In the genomic region with DNA sequence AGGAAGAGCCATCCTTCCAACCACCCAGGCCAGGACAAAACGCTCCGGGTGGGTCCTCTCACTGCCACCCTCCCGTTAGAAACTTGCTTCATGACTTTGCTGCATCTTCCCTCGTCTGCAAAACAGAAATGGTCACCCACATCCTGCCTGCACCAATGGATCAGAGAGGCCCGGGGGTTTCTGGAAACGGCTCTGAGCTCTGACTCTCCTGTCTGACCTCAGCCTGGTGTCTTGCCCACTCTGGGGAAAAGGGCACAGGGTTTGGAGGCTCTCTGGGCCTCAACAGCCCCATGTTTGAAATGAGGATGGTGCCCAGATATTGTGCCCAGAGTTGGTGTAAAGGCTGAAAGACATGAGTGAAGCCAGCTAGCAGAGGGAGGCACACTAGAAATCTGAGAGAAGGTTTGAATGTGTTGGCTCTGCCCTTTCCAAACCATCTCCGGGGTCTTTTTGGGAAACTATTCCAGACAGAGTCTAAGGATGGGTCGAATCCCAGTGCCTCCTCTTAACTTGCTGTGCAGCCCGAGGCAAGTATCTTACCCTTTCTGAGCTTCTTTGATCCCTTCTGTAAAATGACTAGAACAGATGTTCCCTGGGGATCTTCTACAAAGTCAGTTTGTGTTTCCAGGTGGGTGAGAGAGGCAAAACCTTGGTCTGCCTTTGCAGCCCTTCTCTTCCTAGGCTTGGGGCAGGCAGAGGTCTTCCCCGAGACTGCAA, we compare ENCODE assay signal across 18 cellular contexts. TPM values are rescaled to one million over a fixed set of nuclear protein-coding genes. Genes with fewer than 3 reads are reported as not detected.
DNase-seq lines count a peak whose midpoint lies in the region; ATAC-seq, FAIRE-seq and TF ChIP-seq lines count a peak whose summit lies in the region.
"Had no signal": no experiment of that assay in that cellular context is flagged by ENCODE, and none has a peak within 500 bp of the region (broad histone marks: within the 10 kb centered on the region; RNA-seq: fewer than 3 reads in every experiment).

No MANE protein-coding gene starts in this region.

- H4K20me1 ChIP-seq in osteoblast (ENCODE audit: insufficient read depth, low read length): no peaks in the 10 kb centered on the region

- CTCF ChIA-PET in A549 (lab: Yijun Ruan, JAX) (interaction anchor here (0.7 to 2.9 kb wide), 23 partner anchors 8 to 263 kb away, joined by 3 to 19 read pairs (median 4); no protein-coding TSS in a partner anchor), Calu3 (lab: Charles Lee) (interaction anchor here (0.6 to 1.2 kb wide), 6 partner anchors 10 to 243 kb away, joined by 3 to 5 read pairs (median 3); no protein-coding TSS in a partner anchor)
- CTCF ChIA-PET in activated CD8-positive, alpha-beta T cell treated with anti-CD3 and anti-CD28 coated beads for 36 hours (lab: Charles Lee): interaction anchor here (0.8 to 3.2 kb wide), 33 partner anchors 8 to 572 kb away, joined by 3 to 32 read pairs (median 5); no protein-coding TSS in a partner anchor

- no peaks in the 10 kb centered on the region for H3K36me3 ChIP-seq in osteoblast (ENCODE audit: insufficient read depth, low read length)
- H3K36me3 ChIP-seq: HAP-1, MG63 had no signal

- POLR2A ChIA-PET in A549 (lab: Yijun Ruan, JAX): no interaction called here
- POLR2A ChIA-PET in activated CD8-positive, alpha-beta T cell treated with anti-CD3 and anti-CD28 coated beads for 36 hours (lab: Charles Lee): no interaction called here

- WGBS in A549 (ENCODE audit: missing lambda C conversion rate): 65% methylated on average over 10 of the region's 10 CpGs

- intact Hi-C loops in Calu3 (cut with micrococcal nuclease; ENCODE audit: unreplicated experiment): no loop called here
- intact Hi-C loops in activated CD8-positive, alpha-beta T cell treated with anti-CD3 and anti-CD28 coated beads for 36 hours (cut with micrococcal nuclease): no loop called here

- H3K27ac ChIP-seq in A549: no peak overlapping the region
- no peak overlapping the region for H3K27ac ChIP-seq in osteoblast (ENCODE audit: low read depth, low read length)
- H3K27ac ChIP-seq: HL-60 had no signal

- TF ChIP-seq POLR2A in A549 (IDR thresholded peaks at IDR 0.05; ENCODE audit: low read length): no peak

- H3K4me3 Mint-ChIP-seq in Calu3 (ENCODE audit: low read depth, unreplicated experiment): no peak overlapping the region
- H3K4me3 Mint-ChIP-seq in activated CD8-positive, alpha-beta T cell treated with anti-CD3 and anti-CD28 coated beads for 36 hours: no peak overlapping the region
- H3K4me3 Mint-ChIP-seq: CD14-positive monocyte had no signal

- H3K9me3 Mint-ChIP-seq in Calu3 (ENCODE audit: low read depth, unreplicated experiment): no peaks in the 10 kb centered on the region
- H3K9me3 Mint-ChIP-seq in activated CD8-positive, alpha-beta T cell treated with anti-CD3 and anti-CD28 coated beads for 36 hours: no peaks in the 10 kb centered on the region

- H3K27me3 ChIP-seq in osteoblast (ENCODE audit: insufficient read depth, low read length): no peaks in the 10 kb centered on the region
- H3K27me3 ChIP-seq: MG63 had no signal

- H3K27ac Mint-ChIP-seq in Calu3 (ENCODE audit: unreplicated experiment): peak overlapping the region; percentile 58
- H3K27ac Mint-ChIP-seq in activated CD8-positive, alpha-beta T cell treated with anti-CD3 and anti-CD28 coated beads for 36 hours: no peak overlapping the region
- H3K27ac Mint-ChIP-seq: CD14-positive monocyte had no signal

- H3K4me1 ChIP-seq in A549: no peaks in the 10 kb centered on the region
- H3K4me1 ChIP-seq in osteoblast (ENCODE audit: insufficient read depth, low read length): no peaks in the 10 kb centered on the region
- H3K4me1 ChIP-seq: HAP-1 had no signal

- DNase-seq in A549 (ENCODE audit: low read depth in 1 of 2, low spot score in 1 of 2): no peak
- DNase-seq in Calu3: no peak
- peak; percentile 15 for DNase-seq in activated CD8-positive, alpha-beta T cell treated with anti-CD3 and anti-CD28 coated beads for 36 hours
- peak; percentile 70 for DNase-seq in osteoblast (ENCODE audit: insufficient read length, low spot score, missing footprints)
- DNase-seq in 8988T: no peak
- no peak for DNase-seq in NCI-H345 (lab: John Stamatoyannopoulos, UW)
- DNase-seq in stimulated activated naive CD4-positive, alpha-beta T cell (lab: John Stamatoyannopoulos, UW): no peak
- DNase-seq: NCI-H1048, NCI-H2029, NCI-H526 treated with DMSO at 0.1 percent for 48 hours had no signal

- H3K4me3 ChIP-seq in A549 (no peak overlapping the region), osteoblast (ENCODE audit: insufficient read depth, low read length) (no peak overlapping the region)
- H3K4me3 ChIP-seq: HAP-1, MG63 had no signal

- no peak for FAIRE-seq in A549 (lab: Jason Lieb, UNC)

- no peak for TF ChIP-seq CTCF in A549 (IDR thresholded peaks at IDR 0.05)
- no peak for TF ChIP-seq CTCF in Calu3 (IDR thresholded peaks at IDR 0.05; ENCODE audit: unreplicated experiment)
- no peak for TF ChIP-seq CTCF in activated CD8-positive, alpha-beta T cell treated with anti-CD3 and anti-CD28 coated beads for 36 hours (IDR thresholded peaks at IDR 0.05)
- TF ChIP-seq CTCF in osteoblast (IDR thresholded peaks at IDR 0.05; ENCODE audit: extremely low read depth, low read depth, low read length): no peak

- H3K4me2 ChIP-seq in A549: no peak overlapping the region
- no peak overlapping the region for H3K4me2 ChIP-seq in osteoblast (ENCODE audit: insufficient read depth, low read length)

- H2AFZ ChIP-seq in osteoblast (ENCODE audit: low read length): no peak overlapping the region

- peaks cover 6% of the 10 kb centered on the region for H3K36me3 Mint-ChIP-seq in Calu3 (ENCODE audit: insufficient read depth, unreplicated experiment)
- H3K36me3 Mint-ChIP-seq in activated CD8-positive, alpha-beta T cell treated with anti-CD3 and anti-CD28 coated beads for 36 hours (ENCODE audit: low read depth): no peaks in the 10 kb centered on the region
- H3K36me3 Mint-ChIP-seq: CD14-positive monocyte had no signal

- H3K4me1 Mint-ChIP-seq in Calu3 (ENCODE audit: low read depth, unreplicated experiment): no peaks in the 10 kb centered on the region
- no peaks in the 10 kb centered on the region for H3K4me1 Mint-ChIP-seq in activated CD8-positive, alpha-beta T cell treated with anti-CD3 and anti-CD28 coated beads for 36 hours (ENCODE audit: low read depth)
- H3K4me1 Mint-ChIP-seq: CD14-positive monocyte had no signal

- ATAC-seq in A549: no peak
- ATAC-seq in activated CD8-positive, alpha-beta T cell treated with anti-CD3 and anti-CD28 coated beads for 36 hours: no peak

- TF ChIP-seq EP300 in A549 (IDR thresholded peaks at IDR 0.05): no peak

- no TSS peak for BruUV-seq in Calu3 (replicated peaks; lab: Mats Ljungman, UMichigan)

- no peaks in the 10 kb centered on the region for H3K27me3 Mint-ChIP-seq in Calu3 (ENCODE audit: unreplicated experiment)
- H3K27me3 Mint-ChIP-seq in activated CD8-positive, alpha-beta T cell treated with anti-CD3 and anti-CD28 coated beads for 36 hours: no peaks in the 10 kb centered on the region

- no peaks in the 10 kb centered on the region for H3K9me3 ChIP-seq in A549
- no peaks in the 10 kb centered on the region for H3K9me3 ChIP-seq in osteoblast (ENCODE audit: low read depth, low read length)
- H3K9me3 ChIP-seq: HAP-1, MG63 had no signal

- TF ChIP-seq RAD21 in A549 (conservative IDR thresholded peaks at IDR 0.05 in 1 of 2, IDR thresholded peaks at IDR 0.05 in 1 of 2): no peak

- H3K79me2 ChIP-seq in osteoblast (ENCODE audit: insufficient read depth, low read length): no peaks in the 10 kb centered on the region

TF ChIP-seq in A549, 52 proteins besides CTCF, POLR2A, EP300 and RAD21:
- TF ChIP-seq ZFP36 (IDR thresholded peaks at IDR 0.05; ENCODE audit: borderline replicate concordance, partially characterized antibody): peak; percentile 30
- TF ChIP-seq, protein P1, sequence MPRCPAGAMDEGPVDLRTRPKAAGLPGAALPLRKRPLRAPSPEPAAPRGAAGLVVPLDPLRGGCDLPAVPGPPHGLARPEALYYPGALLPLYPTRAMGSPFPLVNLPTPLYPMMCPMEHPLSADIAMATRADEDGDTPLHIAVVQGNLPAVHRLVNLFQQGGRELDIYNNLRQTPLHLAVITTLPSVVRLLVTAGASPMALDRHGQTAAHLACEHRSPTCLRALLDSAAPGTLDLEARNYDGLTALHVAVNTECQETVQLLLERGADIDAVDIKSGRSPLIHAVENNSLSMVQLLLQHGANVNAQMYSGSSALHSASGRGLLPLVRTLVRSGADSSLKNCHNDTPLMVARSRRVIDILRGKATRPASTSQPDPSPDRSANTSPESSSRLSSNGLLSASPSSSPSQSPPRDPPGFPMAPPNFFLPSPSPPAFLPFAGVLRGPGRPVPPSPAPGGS (IDR thresholded peaks at IDR 0.05): no peak
TF ChIP-seq in A549: peak in this region for 1.

RNA-seq across cellular contexts. Expression of gene CRYBB3, which starts 2.1 kb away (rescaled TPM):
- polyA plus RNA-seq in A549 (2011; rRNA removed) (not detected in 2 replicates), A549 (2017; fragmentation: RNase III; extraction: RNeasy Plus Mini Kit Qiagen cat#74134 plus additional on column Dnase treatment) (not detected in 3 replicates)
- 0.08 and 0.12 TPM in 2 replicates for polyA plus RNA-seq in A549 (2012; cell fraction: cytosol; rRNA removed)
- 0.23 and 0.24 TPM in 2 replicates for polyA plus RNA-seq in A549 (2012; cell fraction: nucleus; rRNA removed)
- not detected in 2 replicates for polyA minus RNA-seq in A549 (2011; rRNA and poly(A)+ RNA removed)
- total RNA-seq in Calu3 (2022) (1.4 and 1.8 TPM in 2 replicates), osteoblast (not detected in 2 replicates)
- not detected for total RNA-seq in activated CD8-positive, alpha-beta T cell treated with anti-CD3 and anti-CD28 coated beads for 36 hours
- total RNA-seq: A673, HT1080, IMR-90, Right ventricle myocardium superior had no signal
- polyA plus RNA-seq: CD14-positive monocyte, IMR-90 had no signal

RNA-seq across cellular contexts. Expression of gene CRYBB2, which starts 17.7 kb away (rescaled TPM):
- 0.19 TPM in 1 of 2 replicates, not detected in the other for polyA plus RNA-seq in A549 (2011; rRNA removed)
- polyA plus RNA-seq in A549 (2012; cell fraction: cytosol; rRNA removed): not detected in 2 replicates
- polyA plus RNA-seq in A549 (2012; cell fraction: nucleus; rRNA removed): 0.12 and 0.20 TPM in 2 replicates
- not detected in 3 replicates for polyA plus RNA-seq in A549 (2017; fragmentation: RNase III; extraction: RNeasy Plus Mini Kit Qiagen cat#74134 plus additional on column Dnase treatment)
- not detected in 2 replicates for polyA minus RNA-seq in A549 (2011; rRNA and poly(A)+ RNA removed)
- 0.42 TPM in 1 of 2 replicates, not detected in the other for total RNA-seq in Calu3 (2022)
- total RNA-seq in activated CD8-positive, alpha-beta T cell treated with anti-CD3 and anti-CD28 coated beads for 36 hours: not detected
- total RNA-seq in osteoblast: not detected in 2 replicates
- total RNA-seq: A673, HT1080, IMR-90, Right ventricle myocardium superior had no signal
- polyA plus RNA-seq: CD14-positive monocyte, IMR-90 had no signal

Comparison
In these comparisons a context has a peak if more than half of its experiments do, and no peak if none do; other contexts are left out.
1. DNase-seq: peak in activated CD8-positive, alpha-beta T cell treated with anti-CD3 and anti-CD28 coated beads for 36 hours (single experiment) and osteoblast (single experiment); none in A549 (0 of 2), Calu3 (single experiment), 8988T (single experiment), NCI-H345 (single experiment) and stimulated activated naive CD4-positive, alpha-beta T cell (0 of 6).